8 cellular contexts compared by ENCODE assay signal in the genomic region with DNA sequence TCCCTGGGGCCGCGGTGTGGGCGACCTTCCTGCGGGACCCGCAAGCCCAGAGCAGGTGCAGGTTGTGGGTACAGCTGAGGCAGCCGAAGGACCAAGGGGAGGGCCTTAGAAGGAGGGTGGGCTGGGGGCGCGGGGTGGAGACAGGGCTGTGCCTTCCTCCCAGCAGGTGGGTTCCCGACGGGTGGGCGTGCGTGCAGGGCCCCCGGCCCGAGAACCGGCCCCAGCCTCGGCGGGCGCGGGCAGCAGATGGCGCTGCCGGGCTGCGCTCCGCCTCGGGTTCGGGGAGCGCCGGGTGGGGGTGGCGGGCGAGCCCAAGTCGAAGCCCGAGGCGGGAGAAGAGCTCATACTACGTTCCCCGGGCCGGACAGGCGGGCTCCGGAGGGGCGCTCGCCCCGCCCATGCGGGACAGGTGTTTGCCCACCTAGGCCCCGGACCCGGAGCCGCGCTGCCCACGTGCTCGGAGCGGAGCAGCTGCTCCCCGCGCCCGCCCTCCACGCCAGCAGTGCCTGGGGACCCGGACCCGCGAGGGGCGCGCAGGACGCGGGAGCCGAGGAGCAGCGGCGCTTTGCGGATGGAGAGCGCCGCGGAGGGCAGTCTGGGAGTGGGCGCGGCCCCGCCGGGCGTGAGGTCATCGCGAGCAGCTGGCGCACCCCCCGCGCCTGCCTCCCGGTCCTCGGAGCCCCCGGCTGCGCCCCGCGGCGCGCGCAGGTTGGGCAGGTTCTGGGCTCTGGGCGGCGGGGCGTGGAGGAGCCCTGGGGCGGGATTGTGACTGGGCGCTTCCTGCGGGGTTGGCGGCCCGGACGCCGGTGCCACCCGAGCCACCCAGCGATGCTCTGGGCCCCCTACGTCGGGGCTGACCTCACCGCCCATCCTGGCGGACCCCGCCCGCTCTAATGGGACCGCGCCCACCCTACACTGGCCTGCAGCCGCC. TPM values are rescaled to one million over a fixed set of nuclear protein-coding genes. Genes with fewer than 3 reads are reported as not detected.
DNase-seq lines count a peak whose midpoint lies in the region; ATAC-seq, FAIRE-seq and TF ChIP-seq lines count a peak whose summit lies in the region.

No MANE protein-coding gene starts in this region.

- H3K27ac Mint-ChIP-seq in astrocyte (ENCODE audit: unreplicated experiment) = no peak overlapping the region

- in situ Hi-C loops in GM23248 (cut with MboI) = no loop called here

- FAIRE-seq in astrocyte (lab: Jason Lieb, UNC) (no peak), small intestine (lab: Jason Lieb, UNC) (no peak)

- H3K4me2 ChIP-seq in GM23248 (ENCODE audit: unreplicated experiment) (no peak overlapping the region), astrocyte (ENCODE audit: low read length) (peak overlapping the region; percentile 76)

- no peak for DNase-seq in AG10803 (ENCODE audit: low read depth)
- peak; percentile 72 for DNase-seq in GM23248
- peak; percentile 39 for DNase-seq in OCI-M1 (lab: John Stamatoyannopoulos, UW)
- DNase-seq in astrocyte (ENCODE audit: low read depth) = no peak
- peak; percentile 45 for DNase-seq in small intestine
- no peak for DNase-seq in cerebellar nuclear complex (lab: John Stamatoyannopoulos, UW)

- H3K27ac ChIP-seq in GM23248 (no peak overlapping the region), astrocyte (ENCODE audit: low read depth, low read length) (no peak overlapping the region), small intestine (ENCODE audit: low read depth in 1 of 2, low read length in 1 of 2) (peak overlapping the region in 1 of 2 donors; percentile 8)

- no peak overlapping the region for H3K4me3 ChIP-seq in AG10803 (ENCODE audit: low read length)
- 0 out of 2 replicates have a peak overlapping the region, but pooled peaks have one; percentile 29 for H3K4me3 ChIP-seq in GM23248
- peak overlapping the region; percentile 37 for H3K4me3 ChIP-seq in astrocyte (ENCODE audit: insufficient read depth, low read depth, low read length)
- H3K4me3 ChIP-seq in iPS-11a (ENCODE audit: low read depth, low read length) = peak overlapping the region; percentile 37
- peak overlapping the region; percentile 21 to 31 for H3K4me3 ChIP-seq in small intestine (ENCODE audit: low read depth in 1 of 2, low read length in 2 of 2)

- H3K27me3 ChIP-seq in GM23248 (replicated peaks; ENCODE audit: insufficient read depth) (peaks cover 18% of the 10 kb centered on the region), astrocyte (ENCODE audit: insufficient read depth, low read length) (peaks cover 29% of the 10 kb centered on the region), small intestine (ENCODE audit: control insufficient read depth in 2 of 2, insufficient read depth in 2 of 2, low read length in 2 of 2) (peaks cover 5 to 6% of the 10 kb centered on the region in 2 donors)

- H3K9me3 Mint-ChIP-seq in astrocyte (ENCODE audit: unreplicated experiment) = no peaks in the 10 kb centered on the region

- WGBS in GM23248 (ENCODE audit: low coverage in 1 of 2, low lambda C conversion rate in 2 of 2, missing lambda C conversion rate in 2 of 2), 2 experiments = 1 to 2% methylated on average over 37 to 70 of the region's 106 CpGs
- WGBS in small intestine, 3 donors = 1 to 2% (median 2%) methylated on average over 71 to 106 of the region's 106 CpGs

- no peak overlapping the region for H3K4me3 Mint-ChIP-seq in astrocyte (ENCODE audit: unreplicated experiment)

- H3K27me3 Mint-ChIP-seq in astrocyte (ENCODE audit: low read depth, unreplicated experiment) = peaks cover 42% of the 10 kb centered on the region

- H3K9me3 ChIP-seq in GM23248 (ENCODE audit: low read depth) (no peaks in the 10 kb centered on the region), astrocyte (ENCODE audit: insufficient read depth, low read depth, low read length) (no peaks in the 10 kb centered on the region), small intestine (ENCODE audit: control insufficient read depth, low read depth) (no peaks in the 10 kb centered on the region)

- H2AFZ ChIP-seq in GM23248 = no peak overlapping the region
- H2AFZ ChIP-seq in astrocyte (ENCODE audit: low read depth, low read length) = peak overlapping the region; percentile 56

- H3K4me1 ChIP-seq in GM23248 (ENCODE audit: insufficient read depth) = no peaks in the 10 kb centered on the region
- H3K4me1 ChIP-seq in astrocyte (ENCODE audit: insufficient read depth, low read length) = no peaks in the 10 kb centered on the region
- H3K4me1 ChIP-seq in small intestine (ENCODE audit: control insufficient read depth in 2 of 2, insufficient read depth in 1 of 2, low read depth in 1 of 2, low read length in 1 of 2) = peaks cover 0 to 3% of the 10 kb centered on the region in 2 donors

- H3K4me1 Mint-ChIP-seq in astrocyte (ENCODE audit: low read depth, unreplicated experiment) = no peaks in the 10 kb centered on the region

- H3K36me3 Mint-ChIP-seq in astrocyte (ENCODE audit: low read depth, unreplicated experiment) = peaks cover 1% of the 10 kb centered on the region

- H3K9ac ChIP-seq in GM23248 (no peak overlapping the region), astrocyte (ENCODE audit: low read length) (no peak overlapping the region)

- H3K36me3 ChIP-seq in GM23248 (ENCODE audit: low read depth) = no peaks in the 10 kb centered on the region
- H3K36me3 ChIP-seq in astrocyte (ENCODE audit: insufficient read depth, low read length) = no peaks in the 10 kb centered on the region
- H3K36me3 ChIP-seq in small intestine (ENCODE audit: control insufficient read depth in 2 of 2, insufficient read depth in 2 of 2, low read length in 2 of 2) = no peaks in the 10 kb centered on the region

- H3K9me2 ChIP-seq in GM23248 (ENCODE audit: insufficient read depth) = no peaks in the 10 kb centered on the region

- H4K20me1 ChIP-seq in GM23248 (ENCODE audit: insufficient read depth) = no peaks in the 10 kb centered on the region
- H4K20me1 ChIP-seq in astrocyte (ENCODE audit: insufficient read depth, low read length) = no peaks in the 10 kb centered on the region

- H3F3A ChIP-seq in GM23248 (ENCODE audit: insufficient read depth) = no peaks in the 10 kb centered on the region

- H3K79me2 ChIP-seq in GM23248 (ENCODE audit: insufficient read depth) = no peaks in the 10 kb centered on the region
- no peaks in the 10 kb centered on the region for H3K79me2 ChIP-seq in astrocyte (ENCODE audit: insufficient read depth, low read length)

- TF ChIP-seq CTCF in AG10803 (conservative IDR thresholded peaks at IDR 0.05; ENCODE audit: low read length) (peak; percentile 33), astrocyte (IDR thresholded peaks at IDR 0.05; ENCODE audit: insufficient read depth, low read depth, low read length) (peak; percentile 10)

- no peak for ATAC-seq in HG03521 (IDR thresholded peaks at IDR 0.05; ENCODE audit: unreplicated experiment)

RNA-seq across cellular contexts. Expression of a gene that starts 25.3 kb away (rescaled TPM):
- 0.11 TPM in 1 of 2 replicates, not detected in the other for total RNA-seq in GM23248 (2014; rRNA removed; shearing (Covaris generic))
- polyA plus RNA-seq in GM23248 (2016; fragmentation: Nextera tagmentation; extraction: Ambion mirVana) (0.05 TPM in 1 of 2 replicates, not detected in the other), small intestine (1 to 10 TPM; 3.1 to 8.1 (median 6.0) TPM)
- total RNA-seq in astrocyte = 13.8 and 14.8 TPM in 2 replicates

RNA-seq across cellular contexts. Expression of a gene that starts 38.3 kb away (rescaled TPM):
- total RNA-seq in GM23248 (2014; rRNA removed; shearing (Covaris generic)) = not detected in 2 replicates
- polyA plus RNA-seq in GM23248 (2016; fragmentation: Nextera tagmentation; extraction: Ambion mirVana) (not detected in 2 replicates), small intestine (not detected)
- total RNA-seq in astrocyte = not detected in 2 replicates

RNA-seq across cellular contexts. Expression of a gene that starts 51.3 kb away (rescaled TPM):
- not detected in 2 replicates for total RNA-seq in GM23248 (2014; rRNA removed; shearing (Covaris generic))
- polyA plus RNA-seq in GM23248 (2016; fragmentation: Nextera tagmentation; extraction: Ambion mirVana) (not detected in 2 replicates), small intestine (under 1 TPM in 1 of 3 donors, not detected in 2; 0.07 TPM)
- total RNA-seq in astrocyte = not detected in 2 replicates

Comparison
In these comparisons a context has a peak if more than half of its experiments do, and no peak if none do; other contexts are left out.
1. DNase-seq: peak in GM23248 (single experiment), OCI-M1 (single experiment) and small intestine (single experiment); none in AG10803 (single experiment), astrocyte (single experiment) and cerebellar nuclear complex (0 of 2).
2. RNA of a gene that starts 25.3 kb away (total RNA-seq): 13.8 to 14.8 TPM in astrocyte; 0.11 TPM in GM23248; every median in the first group is over 10 times any median in the second.